ENCODE assay signal across 21 cellular contexts in the genomic region with DNA sequence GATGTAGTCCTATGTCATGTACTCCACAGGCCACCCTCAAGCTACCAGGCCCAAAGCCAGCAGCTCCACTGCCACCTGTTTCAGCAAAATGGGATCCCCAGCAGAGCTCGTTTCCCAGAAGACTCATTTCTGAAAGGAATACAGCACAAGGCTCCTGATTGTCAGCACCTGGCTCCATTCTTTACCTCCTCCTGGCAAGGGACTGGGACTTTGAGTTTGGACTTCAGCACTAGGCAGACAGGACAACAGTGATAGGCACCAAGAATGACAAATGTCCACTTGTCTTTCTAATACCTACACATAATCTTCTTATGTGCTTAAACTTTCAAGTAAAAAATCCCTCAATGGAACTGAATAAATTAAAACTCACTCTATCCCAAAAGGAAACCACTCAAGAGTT.
DNase-seq lines count a peak whose midpoint lies in the region; ATAC-seq, FAIRE-seq and TF ChIP-seq lines count a peak whose summit lies in the region.
"Had no signal": no experiment of that assay in that cellular context is flagged by ENCODE, and none has a peak within 500 bp of the region (broad histone marks: within the 10 kb centered on the region; RNA-seq: fewer than 3 reads in every experiment).

No MANE protein-coding gene starts in this region.

- WGBS in small intestine, 3 donors: 13 to 34% (median 15%) methylated on average over 1 of the region's 1 CpG

- no peaks in the 10 kb centered on the region for H3K27me3 Mint-ChIP-seq in stimulated activated naive B cell treated with anti-CD40 and anti-IgM and Interleukin-4, amounts not matched to agents 10 μg/mL and 1 μg/mL and 100 μg/mL, for 72 hours

- H3K9me3 Mint-ChIP-seq in stimulated activated naive B cell treated with anti-CD40 and anti-IgM and Interleukin-4, amounts not matched to agents 10 μg/mL and 1 μg/mL and 100 μg/mL, for 72 hours: peaks cover 3 to 7% of the 10 kb centered on the region in 2 donors
- H3K9me3 Mint-ChIP-seq: HFFc6 had no signal

- H3K36me3 ChIP-seq in mucosa of descending colon (ENCODE audit: low read depth) (no peaks in the 10 kb centered on the region), small intestine (ENCODE audit: control insufficient read depth in 2 of 2, insufficient read depth in 2 of 2, low read length in 2 of 2) (no peaks in the 10 kb centered on the region)
- H3K36me3 ChIP-seq: HAP-1, MG63, SJCRH30 had no signal

- ATAC-seq in mucosa of descending colon: peak; percentile 57
- no peak for ATAC-seq in stimulated activated naive B cell treated with anti-CD40 and anti-IgM and Interleukin-4, amounts not matched to agents 10 μg/mL and 1 μg/mL and 100 μg/mL, for 72 hours (replicated peaks)
- ATAC-seq: Right ventricle myocardium inferior had no signal

- H3K27me3 ChIP-seq in small intestine (ENCODE audit: control insufficient read depth in 2 of 2, insufficient read depth in 2 of 2, low read length in 2 of 2): no peaks in the 10 kb centered on the region
- H3K27me3 ChIP-seq: MG63, SJCRH30 had no signal

- TF ChIP-seq CTCF in D721Med (IDR thresholded peaks at IDR 0.05; ENCODE audit: insufficient read depth, missing control alignments) (no peak), mucosa of descending colon (IDR thresholded peaks at IDR 0.05) (no peak)

- H3K27ac ChIP-seq in small intestine (ENCODE audit: low read depth in 1 of 2, low read length in 1 of 2): no peak overlapping the region
- H3K27ac ChIP-seq: PC-9, SJCRH30 had no signal

- peak; percentile 61 for FAIRE-seq in D721Med (lab: Jason Lieb, UNC)
- no peak for FAIRE-seq in small intestine (lab: Jason Lieb, UNC)
- FAIRE-seq: G401.6 had no signal

- no peaks in the 10 kb centered on the region for H3K36me3 Mint-ChIP-seq in stimulated activated naive B cell treated with anti-CD40 and anti-IgM and Interleukin-4, amounts not matched to agents 10 μg/mL and 1 μg/mL and 100 μg/mL, for 72 hours

- no peak overlapping the region for H3K4me3 ChIP-seq in mucosa of descending colon
- H3K4me3 ChIP-seq in small intestine (ENCODE audit: low read depth in 1 of 2, low read length in 2 of 2): no peak overlapping the region
- H3K4me3 ChIP-seq: HAP-1, MG63, PC-9, SJCRH30 had no signal

- H3K4me1 ChIP-seq in mucosa of descending colon (ENCODE audit: low read depth) (peaks cover 14% of the 10 kb centered on the region), small intestine (ENCODE audit: control insufficient read depth in 2 of 2, insufficient read depth in 1 of 2, low read depth in 1 of 2, low read length in 1 of 2) (no peaks in the 10 kb centered on the region)
- H3K4me1 ChIP-seq: HAP-1, SJCRH30 had no signal

- no peaks in the 10 kb centered on the region for H3K9me3 ChIP-seq in mucosa of descending colon
- H3K9me3 ChIP-seq in small intestine (ENCODE audit: control insufficient read depth, low read depth): no peaks in the 10 kb centered on the region
- H3K9me3 ChIP-seq: MG63, SJCRH30 had no signal

- no peak overlapping the region for H3K27ac Mint-ChIP-seq in stimulated activated naive B cell treated with anti-CD40 and anti-IgM and Interleukin-4, amounts not matched to agents 10 μg/mL and 1 μg/mL and 100 μg/mL, for 72 hours
- H3K27ac Mint-ChIP-seq: HFFc6 had no signal

- H3K4me1 Mint-ChIP-seq in stimulated activated naive B cell treated with anti-CD40 and anti-IgM and Interleukin-4, amounts not matched to agents 10 μg/mL and 1 μg/mL and 100 μg/mL, for 72 hours: no peaks in the 10 kb centered on the region

- intact Hi-C loops in mucosa of descending colon (cut with DNase I, micrococcal nuclease): no loop called here

- H3K4me3 Mint-ChIP-seq in stimulated activated naive B cell treated with anti-CD40 and anti-IgM and Interleukin-4, amounts not matched to agents 10 μg/mL and 1 μg/mL and 100 μg/mL, for 72 hours: no peak overlapping the region
- H3K4me3 Mint-ChIP-seq: HFFc6 had no signal

- DNase-seq in D721Med (ENCODE audit: insufficient read length, low spot score): peak; percentile 25
- peak; percentile 90 for DNase-seq in NCI-H82 treated with DMSO at 0.1 percent for 48 hours (lab: John Stamatoyannopoulos, UW; ENCODE audit: unreplicated experiment)
- DNase-seq in mucosa of descending colon: peak in 1 of 3 donors; percentile 27
- peak; percentile 13 for DNase-seq in small intestine
- DNase-seq in NCI-H1105 (lab: John Stamatoyannopoulos, UW): no peak
- no peak for DNase-seq in activated gamma-delta T cell (lab: John Stamatoyannopoulos, UW)
- DNase-seq in stimulated activated naive B cell treated with anti-CD40 and anti-IgM and Interleukin-4, amounts not matched to agents 10 μg/mL and 1 μg/mL and 100 μg/mL, for 72 hours: no peak
- DNase-seq: GOT3, HFFc6, KBM-7, MG63, NCI-H1694, NCI-H2029 treated with DMSO at 0.1 percent for 48 hours, NCI-H2171, NCI-H226, NCI-H510A, PC-9, SJCRH30 had no signal

Comparison
In these comparisons a context has a peak if more than half of its experiments do, and no peak if none do; other contexts are left out.
1. DNase-seq: peak in D721Med (single experiment), NCI-H82 treated with DMSO at 0.1 percent for 48 hours (single experiment) and small intestine (single experiment); none in NCI-H1105 (single experiment), activated gamma-delta T cell (single experiment) and stimulated activated naive B cell treated with anti-CD40 and anti-IgM and Interleukin-4, amounts not matched to agents 10 μg/mL and 1 μg/mL and 100 μg/mL, for 72 hours (single experiment).